27 cellular contexts compared by ENCODE assay signal in the genomic region with DNA sequence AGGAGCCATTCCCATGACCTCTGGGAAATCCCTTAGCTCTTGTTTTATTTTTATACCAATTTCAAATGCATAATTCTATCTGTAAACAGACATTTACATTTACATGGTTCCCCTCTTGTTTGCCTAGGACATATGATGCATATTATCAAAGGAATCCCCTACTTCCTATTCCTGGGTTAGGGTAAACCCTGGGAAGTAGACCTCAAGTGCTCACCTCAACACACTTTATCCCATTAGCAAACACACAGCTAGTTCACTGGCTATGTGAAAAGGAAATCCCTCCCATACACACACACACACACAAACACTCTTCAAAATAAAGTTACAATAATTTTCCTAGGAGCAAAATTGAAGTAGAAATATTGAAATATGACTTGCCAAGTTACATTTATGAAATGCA. TPM values are rescaled to one million over a fixed set of nuclear protein-coding genes. Genes with fewer than 3 reads are reported as not detected.
DNase-seq lines count a peak whose midpoint lies in the region; ATAC-seq and TF ChIP-seq lines count a peak whose summit lies in the region.
"Had no signal": no experiment of that assay in that cellular context is flagged by ENCODE, and none has a peak within 500 bp of the region (broad histone marks: within the 10 kb centered on the region; RNA-seq: fewer than 3 reads in every experiment).

No MANE protein-coding gene starts in this region.

- TF ChIP-seq CTCF in IMR-90 (conservative IDR thresholded peaks at IDR 0.05; ENCODE audit: low read depth, low read length) (no peak), smooth muscle cell (IDR thresholded peaks at IDR 0.05; ENCODE audit: borderline replicate concordance, insufficient read depth, poor library complexity, severe bottlenecking) (no peak), sigmoid colon (IDR thresholded peaks at IDR 0.05) (no peak), psoas muscle (IDR thresholded peaks at IDR 0.05) (no peak)

- H3K36me3 ChIP-seq in IMR-90 (ENCODE audit: control insufficient read depth, insufficient read depth, low read length): no peaks in the 10 kb centered on the region
- no peaks in the 10 kb centered on the region for H3K36me3 ChIP-seq in iPS-20b (ENCODE audit: insufficient read depth, low read depth, low read length)
- H3K36me3 ChIP-seq in smooth muscle cell (ENCODE audit: low read depth): no peaks in the 10 kb centered on the region
- no peaks in the 10 kb centered on the region for H3K36me3 ChIP-seq in sigmoid colon
- no peaks in the 10 kb centered on the region for H3K36me3 ChIP-seq in psoas muscle (ENCODE audit: insufficient read depth in 1 of 2, low read depth in 1 of 2)
- H3K36me3 ChIP-seq: esophagus muscularis mucosa, HAP-1, Peyer's patch, thoracic aorta had no signal

- H3K18ac ChIP-seq in IMR-90 (ENCODE audit: low read depth, low read length): peak overlapping the region; percentile 9

- H3K79me1 ChIP-seq in IMR-90 (ENCODE audit: low read depth in 1 of 2, low read length in 2 of 2): peaks cover 26 to 61% of the 10 kb centered on the region in 2 experiments

- H2BK20ac ChIP-seq in IMR-90 (ENCODE audit: low read depth, low read length): peak overlapping the region; percentile 87; the same call in 1 of the 2 replicates

- no peak overlapping the region; the same call in 1 of the 2 replicates for H4K5ac ChIP-seq in IMR-90 (ENCODE audit: low read depth, low read length)

- H3K56ac ChIP-seq in IMR-90 (ENCODE audit: extremely low read depth, insufficient read depth, low read length): no peak overlapping the region

- intact Hi-C loops in IMR-90 (cut with micrococcal nuclease) (loop anchor here (2.0 to 5.0 kb wide), 2 partner anchors 25 to 64 kb away; no protein-coding TSS in a partner anchor), sigmoid colon (cut with DNase I) (no loop called here), psoas muscle (cut with DNase I) (no loop called here)

- H2AK9ac ChIP-seq in IMR-90 (replicated peaks; ENCODE audit: low read depth, low read length, poor library complexity): no peak overlapping the region

- peaks cover 5% of the 10 kb centered on the region; the same call in 1 of the 2 replicates for H4K20me1 ChIP-seq in IMR-90 (ENCODE audit: insufficient read depth, low read length)
- no peaks in the 10 kb centered on the region for H4K20me1 ChIP-seq in smooth muscle cell (ENCODE audit: low read depth)

- peak overlapping the region; percentile 14; the same call in 1 of the 2 replicates for H4K91ac ChIP-seq in IMR-90 (ENCODE audit: insufficient read depth, low read depth, low read length)

- no peak overlapping the region for H2AFZ ChIP-seq in IMR-90 (replicated peaks; ENCODE audit: low read length, poor library complexity)
- H2AFZ ChIP-seq in smooth muscle cell (ENCODE audit: low read depth): peak overlapping the region; percentile 35

- H3K23ac ChIP-seq in IMR-90 (ENCODE audit: low read depth, low read length): no peak overlapping the region

- DNase-seq in IMR-90: peak; percentile 46
- DNase-seq in caudate nucleus (lab: John Stamatoyannopoulos, UW): no peak
- no peak for DNase-seq in smooth muscle cell (lab: John Stamatoyannopoulos, UW; ENCODE audit: unreplicated experiment)
- DNase-seq in cerebellum (ENCODE audit: low spot score): no peak
- DNase-seq in sigmoid colon: no peak
- DNase-seq in psoas muscle: no peak
- DNase-seq: activated CD4-positive, alpha-beta T cell treated with anti-CD3 and anti-CD28 coated beads, Interleukin-2, amount 10 ng/mL, durations not matched to agents 24 days and 14 days; activated naive CD4-positive, alpha-beta T cell treated with anti-CD3 and anti-CD28 coated beads, Interleukin-2, amount 10 ng/mL, durations not matched to agents 7 days and 5 days; CD4-positive, alpha-beta T cell; DMS153; effector memory CD4-positive, alpha-beta T cell; GDM1; NCI-H1105; NCI-H2029; NCI-H446; NK-92 treated with Interleukin-12 subunit alpha and Interleukin-12 subunit beta, amount 100 ng/mL, for 24 hours; Peyer's patch; posterior cingulate gyrus; stimulated activated CD4-positive, alpha-beta T cell treated with anti-CD3 and anti-CD28 coated beads, Interleukin-2, amount 100 ng/mL, for 48 hours; stimulated activated naive B cell treated with anti-CD40 and anti-IgM and Interleukin-4, amounts not matched to agents 10 μg/mL and 1 μg/mL and 100 μg/mL, for 72 hours had no signal

- no peaks in the 10 kb centered on the region for H3K27me3 ChIP-seq in IMR-90 (ENCODE audit: control insufficient read depth, insufficient read depth, low read length)
- no peaks in the 10 kb centered on the region for H3K27me3 ChIP-seq in iPS-20b (ENCODE audit: insufficient read depth, low read length)
- H3K27me3 ChIP-seq in smooth muscle cell (ENCODE audit: low read depth): peaks cover 31% of the 10 kb centered on the region
- H3K27me3 ChIP-seq in sigmoid colon: peaks cover 0 to 6% (median 0%) of the 10 kb centered on the region in 3 donors
- no peaks in the 10 kb centered on the region for H3K27me3 ChIP-seq in psoas muscle (ENCODE audit: insufficient read depth in 3 of 3, low read length in 2 of 3)
- H3K27me3 ChIP-seq: esophagus muscularis mucosa, Peyer's patch had no signal

- POLR2A ChIA-PET in IMR-90 (lab: Charles Lee; ENCODE audit: unreplicated experiment): no interaction called here

- CTCF ChIA-PET in IMR-90 (lab: Yijun Ruan, JAX): interaction anchor here (0.5 to 1.3 kb wide), 3 partner anchors 23 to 207 kb away, joined by 3 to 4 read pairs (median 4); no protein-coding TSS in a partner anchor

- TF ChIP-seq POLR2A in IMR-90 (IDR thresholded peaks at IDR 0.05; ENCODE audit: low read depth, low read length) (no peak), sigmoid colon (IDR thresholded peaks at IDR 0.05) (no peak)

- peaks cover 17% of the 10 kb centered on the region for H3K4me1 ChIP-seq in IMR-90 (ENCODE audit: control insufficient read depth, insufficient read depth, low read length)
- H3K4me1 ChIP-seq in iPS-20b (ENCODE audit: insufficient read depth, low read length): peaks cover 32% of the 10 kb centered on the region
- H3K4me1 ChIP-seq in smooth muscle cell (ENCODE audit: low read depth): peaks cover 18% of the 10 kb centered on the region
- H3K4me1 ChIP-seq in sigmoid colon: peaks cover 0 to 11% (median 5%) of the 10 kb centered on the region in 4 donors
- no peaks in the 10 kb centered on the region for H3K4me1 ChIP-seq in psoas muscle
- H3K4me1 ChIP-seq: Peyer's patch had no signal

- no peak overlapping the region; the same call in 1 of the 2 replicates for H3K9ac ChIP-seq in IMR-90 (ENCODE audit: low read depth, low read length)
- peak overlapping the region; percentile 5; the same call in 1 of the 2 replicates for H3K9ac ChIP-seq in iPS-20b (ENCODE audit: low read depth, low read length)
- no peak overlapping the region for H3K9ac ChIP-seq in smooth muscle cell (ENCODE audit: low read depth)

- no peaks in the 10 kb centered on the region for H3K9me3 ChIP-seq in IMR-90 (ENCODE audit: control insufficient read depth, insufficient read depth, low read length)
- no peaks in the 10 kb centered on the region for H3K9me3 ChIP-seq in iPS-20b (ENCODE audit: insufficient read depth, low read depth, low read length)
- H3K9me3 ChIP-seq in smooth muscle cell (replicated peaks; ENCODE audit: low read depth): no peaks in the 10 kb centered on the region
- H3K9me3 ChIP-seq in sigmoid colon: no peaks in the 10 kb centered on the region
- no peaks in the 10 kb centered on the region for H3K9me3 ChIP-seq in psoas muscle
- H3K9me3 ChIP-seq: esophagus muscularis mucosa, HAP-1, Peyer's patch, thoracic aorta had no signal

- peak overlapping the region; percentile 54 for H2BK5ac ChIP-seq in IMR-90 (ENCODE audit: low read depth, low read length, poor library complexity, severe bottlenecking)

- H2BK120ac ChIP-seq in IMR-90 (ENCODE audit: low read depth, low read length): peak overlapping the region; percentile 83

- TF ChIP-seq RAD21 in IMR-90 (IDR thresholded peaks at IDR 0.05; ENCODE audit: low read length): no peak

- H3K4ac ChIP-seq in IMR-90 (ENCODE audit: low read depth, low read length): no peak overlapping the region

- H3K14ac ChIP-seq in IMR-90 (replicated peaks; ENCODE audit: low read depth, low read length): 0 out of 2 replicates have a peak overlapping the region, but pooled peaks have one; percentile 22

- H3K4me3 ChIP-seq in IMR-90 (ENCODE audit: insufficient read depth, low read depth, low read length) (no peak overlapping the region), iPS-20b (ENCODE audit: low read length) (peak overlapping the region; percentile 57; the same call in 1 of the 2 replicates), smooth muscle cell (no peak overlapping the region), sigmoid colon (no peak overlapping the region), psoas muscle (no peak overlapping the region)
- H3K4me3 ChIP-seq: esophagus muscularis mucosa, HAP-1, Peyer's patch, thoracic aorta had no signal

- no peak for TF ChIP-seq EP300 in sigmoid colon (IDR thresholded peaks at IDR 0.05)

- H3K27ac ChIP-seq in IMR-90 (ENCODE audit: insufficient read depth, low read length) (no peak overlapping the region), caudate nucleus (ENCODE audit: low read depth, low read length) (peak overlapping the region; percentile 52), iPS-20b (ENCODE audit: low read length) (no peak overlapping the region), smooth muscle cell (ENCODE audit: low read depth) (no peak overlapping the region), sigmoid colon (no peak overlapping the region), psoas muscle (no peak overlapping the region)
- H3K27ac ChIP-seq: esophagus muscularis mucosa, Peyer's patch, thoracic aorta had no signal

- H4K8ac ChIP-seq in IMR-90 (ENCODE audit: low read depth in 2 of 2, low read length in 2 of 2): peak overlapping the region in 1 of 2 experiments; percentile 61; a peak in 1 of 4 replicates

- dilution Hi-C loops in IMR-90 (cut with HindIII; ENCODE audit: low sequenced_read_pairs, unreplicated experiment): no loop called here

- peaks cover 11% of the 10 kb centered on the region for H3K9me1 ChIP-seq in IMR-90 (ENCODE audit: insufficient read depth, low read length)

- in situ Hi-C loops in IMR-90 (cut with MboI; ENCODE audit: low sequenced_read_pairs): no loop called here

- H3K4me2 ChIP-seq in IMR-90 (ENCODE audit: low read depth, low read length) (peak overlapping the region; percentile 8), smooth muscle cell (peak overlapping the region; percentile 74)

- no peaks in the 10 kb centered on the region for H3F3A ChIP-seq in smooth muscle cell (ENCODE audit: low read depth)

- no peaks in the 10 kb centered on the region for H3K79me2 ChIP-seq in smooth muscle cell (ENCODE audit: low read depth)

- no peak overlapping the region for H2BK15ac ChIP-seq in IMR-90 (ENCODE audit: low read depth, low read length)

- BruUV-seq in IMR-90 (replicated peaks; lab: Mats Ljungman, UMichigan): no TSS peak

- ATAC-seq in IMR-90 (ENCODE audit: low read depth): peak; percentile 36; the same call in 1 of the 2 replicates
- ATAC-seq in GM21786 (IDR thresholded peaks at IDR 0.05; ENCODE audit: unreplicated experiment): no peak
- no peak for ATAC-seq in psoas muscle
- ATAC-seq: natural killer cell treated with Interleukin-12 subunit alpha and Interleukin-12 subunit beta and Interleukin-15 and Interleukin-18, amount 100 ng/mL, for 72 hours; stimulated activated naive B cell treated with anti-CD40 and anti-IgM and Interleukin-4, amounts not matched to agents 10 μg/mL and 1 μg/mL and 100 μg/mL, for 72 hours had no signal

- peak overlapping the region; percentile 70; the same call in 1 of the 2 replicates for H2AK5ac ChIP-seq in IMR-90 (ENCODE audit: low read depth, low read length)

RNA-seq across cellular contexts. Expression of gene PDE10A, which starts 27.0 kb away (rescaled TPM):
- total RNA-seq in IMR-90 (2012; rRNA removed) (12.4 and 15.8 TPM in 2 replicates), smooth muscle cell (5.6 and 7.1 TPM in 2 replicates), cerebellum (41.5 TPM), sigmoid colon (10 to 100 TPM in 2 of 4 donors, 1 to 10 TPM in 2; 7.4 to 33.5 (median 13.5) TPM), psoas muscle (1 to 10 TPM in 3 of 4 donors, under 1 TPM in 1; 0.74 to 3.6 (median 3.0) TPM)
- polyA plus RNA-seq in IMR-90 (2012; rRNA removed) (3.4 and 3.9 TPM in 2 replicates), smooth muscle cell (0.11 and 2.0 TPM in 2 replicates), sigmoid colon (1 to 10 TPM in 2 of 3 donors, not detected in 1; 1.2 to 1.5 TPM), psoas muscle (1 to 10 TPM in 2 of 3 donors, under 1 TPM in 1; 0.77 to 1.1 (median 1.1) TPM)
- polyA plus RNA-seq in IMR-90 (2012; cell fraction: cytosol; rRNA removed): 2.7 and 3.3 TPM in 2 replicates
- 6.8 and 27.2 TPM in 2 replicates for polyA plus RNA-seq in IMR-90 (2012; cell fraction: nucleus; rRNA removed; ENCODE audit: low replicate concordance)
- total RNA-seq: activated CD4-positive, alpha-beta T cell treated with anti-CD3 and anti-CD28 coated beads, Interleukin-2, amount 10 ng/mL, durations not matched to agents 24 days and 14 days; CD4-positive, alpha-beta T cell; natural killer cell treated with Interleukin-12 subunit alpha and Interleukin-12 subunit beta and Interleukin-15 and Interleukin-18, amount 100 ng/mL, for 72 hours; T-helper 1 cell treated with Interleukin-12 subunit alpha and Interleukin-12 subunit beta and Interleukin-4 antibody, amounts not matched to agents 30 ng/mL and 1 ng/mL, for 36 hours had no signal
